ENCODE assay signal across 15 cellular contexts in genomic region chr4:163930086-163930485, GRCh38.
DNase-seq lines count a peak whose midpoint lies in the region; ATAC-seq, FAIRE-seq and TF ChIP-seq lines count a peak whose summit lies in the region.
"Had no signal": no experiment of that assay in that cellular context is flagged by ENCODE, and none has a peak within 500 bp of the region (broad histone marks: within the 10 kb centered on the region; RNA-seq: fewer than 3 reads in every experiment).

No MANE protein-coding gene starts in this region.

- no peaks in the 10 kb centered on the region for H3K27me3 Mint-ChIP-seq in activated CD4-positive, alpha-beta T cell treated with anti-CD3 and anti-CD28 coated beads, Interleukin-2, amount 10 ng/mL, durations not matched to agents 7 days and 5 days
- no peaks in the 10 kb centered on the region for H3K27me3 Mint-ChIP-seq in neural progenitor cell (ENCODE audit: insufficient read depth, low read depth)
- no peaks in the 10 kb centered on the region for H3K27me3 Mint-ChIP-seq in Caco-2 (ENCODE audit: insufficient read depth, unreplicated experiment)
- H3K27me3 Mint-ChIP-seq: IgD-negative memory B cell had no signal

- no peaks in the 10 kb centered on the region for H3K9me3 ChIP-seq in HCT116 (ENCODE audit: control insufficient read depth in 1 of 2, insufficient read depth in 1 of 2, low read depth in 1 of 2, low read length in 2 of 2)
- no peaks in the 10 kb centered on the region for H3K9me3 ChIP-seq in H1 (ENCODE audit: insufficient read depth in 2 of 2, low read depth in 1 of 2, low read length in 1 of 2)
- no peaks in the 10 kb centered on the region for H3K9me3 ChIP-seq in neural progenitor cell (ENCODE audit: low read depth)
- no peaks in the 10 kb centered on the region for H3K9me3 ChIP-seq in Caco-2

- in situ Hi-C loops in brain microvascular endothelial cell (cut with HindIII; ENCODE audit: low pct_ligation_motif_present, low sequenced_read_pairs) = no loop called here

- H3K23me2 ChIP-seq in H1 (ENCODE audit: low read depth, low read length) = no peaks in the 10 kb centered on the region

- H3K79me2 ChIP-seq in HCT116 (ENCODE audit: insufficient read depth, low read length) = no peaks in the 10 kb centered on the region
- H3K79me2 ChIP-seq in H1 (ENCODE audit: control insufficient read depth in 1 of 2, insufficient read depth in 2 of 2, low read length in 2 of 2) = no peaks in the 10 kb centered on the region
- H3K79me2 ChIP-seq in neural progenitor cell (ENCODE audit: low read depth) = no peaks in the 10 kb centered on the region

- no peak overlapping the region for H3K23ac ChIP-seq in H1 (ENCODE audit: insufficient read length)

- H4K8ac ChIP-seq in H1 (ENCODE audit: extremely low read depth, insufficient read depth, low read length) = no peak overlapping the region

- intact Hi-C loops in HCT116 (cut with micrococcal nuclease) = no loop called here
- intact Hi-C loops in Caco-2 (cut with micrococcal nuclease; ENCODE audit: unreplicated experiment) = no loop called here

- no peaks in the 10 kb centered on the region for H3K9me3 Mint-ChIP-seq in activated CD4-positive, alpha-beta T cell treated with anti-CD3 and anti-CD28 coated beads, Interleukin-2, amount 10 ng/mL, durations not matched to agents 7 days and 5 days
- H3K9me3 Mint-ChIP-seq in neural progenitor cell (no peaks in the 10 kb centered on the region), Caco-2 (ENCODE audit: unreplicated experiment) (no peaks in the 10 kb centered on the region)
- H3K9me3 Mint-ChIP-seq in stimulated activated effector memory CD8-positive, alpha-beta T cell treated with anti-CD3 and anti-CD28 coated beads, Interleukin-12 subunit alpha, Interleukin-12 subunit beta, amount 100 ng/mL, for 72 hours = peaks cover 6% of the 10 kb centered on the region
- H3K9me3 Mint-ChIP-seq: GM23338, H9 had no signal

- H2BK15ac ChIP-seq in H1 (ENCODE audit: low read length) = no peak overlapping the region

- H2BK5ac ChIP-seq in H1 (ENCODE audit: low read depth, low read length) = no peak overlapping the region

- H3K79me1 ChIP-seq in H1 (ENCODE audit: low read depth, low read length) = no peaks in the 10 kb centered on the region

- H2AFZ ChIP-seq in HCT116 (ENCODE audit: low read depth, low read length, poor library complexity, severe bottlenecking) (no peak overlapping the region), H1 (ENCODE audit: low read length) (no peak overlapping the region), neural progenitor cell (replicated peaks) (no peak overlapping the region)
- H2AFZ ChIP-seq: GM23338 had no signal

- no peak overlapping the region for H3K56ac ChIP-seq in H1 (replicated peaks; ENCODE audit: insufficient read length, low read depth, low read length)

- no peak overlapping the region for H3K4ac ChIP-seq in H1 (replicated peaks; ENCODE audit: insufficient read length, low read depth, low read length)

- CTCF ChIA-PET in activated CD4-positive, alpha-beta T cell treated with anti-CD3 and anti-CD28 coated beads, Interleukin-2, amount 10 ng/mL, durations not matched to agents 7 days and 5 days (lab: Charles Lee) = no interaction called here
- CTCF ChIA-PET in HCT116 (lab: Charles Lee) = no interaction called here
- CTCF ChIA-PET in H1 (lab: Charles Lee; ENCODE audit: partially characterized antibody) = interaction anchor here (1.2 to 1.3 kb wide), 2 partner anchors 29 to 81 kb away, joined by 3 read pairs; no protein-coding TSS in a partner anchor
- CTCF ChIA-PET in Caco-2 (lab: Charles Lee) = no interaction called here

- H3K36me3 ChIP-seq in HCT116 (ENCODE audit: control insufficient read depth in 1 of 2, insufficient read depth in 2 of 2, low read length in 2 of 2) (no peaks in the 10 kb centered on the region), H1 (ENCODE audit: control insufficient read depth in 2 of 4, insufficient read depth in 4 of 4, low read length in 3 of 4) (no peaks in the 10 kb centered on the region; a peak in 1 of 8 replicates), neural progenitor cell (no peaks in the 10 kb centered on the region), Caco-2 (ENCODE audit: control insufficient read depth, insufficient read depth, low read length) (no peaks in the 10 kb centered on the region), brain microvascular endothelial cell (replicated peaks) (no peaks in the 10 kb centered on the region)

- H3K27me3 ChIP-seq in HCT116 (ENCODE audit: insufficient read depth, low read length) (no peaks in the 10 kb centered on the region), H1 (replicated peaks in 1 of 4; ENCODE audit: control insufficient read depth in 3 of 4, extremely low read depth in 1 of 4, insufficient read depth in 3 of 4, low read length in 3 of 4) (no peaks in the 10 kb centered on the region), neural progenitor cell (no peaks in the 10 kb centered on the region), Caco-2 (replicated peaks; ENCODE audit: control insufficient read depth, insufficient read depth, low read length) (no peaks in the 10 kb centered on the region), brain microvascular endothelial cell (replicated peaks) (no peaks in the 10 kb centered on the region)

- H2BK120ac ChIP-seq in H1 (replicated peaks; ENCODE audit: low read depth, low read length) = no peak overlapping the region

- TF ChIP-seq RAD21 in HCT116 (IDR thresholded peaks at IDR 0.05; ENCODE audit: low read depth) (peak; percentile 20; the same call in 1 of the 2 replicates), H1 (IDR thresholded peaks at IDR 0.05 in 1 of 2, conservative IDR thresholded peaks at IDR 0.05 in 1 of 2; ENCODE audit: low read depth in 2 of 2, low read length in 2 of 2) (peak; percentile 19 to 37; a peak in 3 of 4 replicates)

- no peak overlapping the region for H4K91ac ChIP-seq in H1 (replicated peaks; ENCODE audit: insufficient read length, low read length)

- no peak overlapping the region for H2BK20ac ChIP-seq in H1 (ENCODE audit: low read length)

- no peak for ATAC-seq in HCT116
- ATAC-seq in stimulated activated effector memory CD8-positive, alpha-beta T cell treated with anti-CD3 and anti-CD28 coated beads, Interleukin-12 subunit alpha, Interleukin-12 subunit beta, amount 100 ng/mL, for 72 hours = no peak
- ATAC-seq: GM23338 had no signal

- POLR2A ChIA-PET in activated CD4-positive, alpha-beta T cell treated with anti-CD3 and anti-CD28 coated beads, Interleukin-2, amount 10 ng/mL, durations not matched to agents 7 days and 5 days (lab: Charles Lee) = interaction anchor here (0.6 kb wide), 1 partner anchor 193 kb away, joined by 3 read pairs; no protein-coding TSS in a partner anchor
- POLR2A ChIA-PET in HCT116 (lab: Charles Lee) (no interaction called here), H1 (lab: Charles Lee; ENCODE audit: partially characterized antibody) (no interaction called here), Caco-2 (lab: Charles Lee) (no interaction called here)

- H3K18ac ChIP-seq in H1 (ENCODE audit: extremely low read depth, low read length) = no peak overlapping the region

- FAIRE-seq in H1 (lab: Jason Lieb, UNC) = no peak
- FAIRE-seq: GM12892 had no signal

- TF ChIP-seq EP300 in H1 (IDR thresholded peaks at IDR 0.05; ENCODE audit: borderline replicate concordance in 1 of 2, low read depth in 2 of 2, low read length in 2 of 2) = no peak

- no peak for TF ChIP-seq POLR2A in HCT116 (IDR thresholded peaks at IDR 0.05; ENCODE audit: borderline replicate concordance, extremely low read depth, insufficient read depth, insufficient read length)
- no peak for TF ChIP-seq POLR2A in H1 (IDR thresholded peaks at IDR 0.05; ENCODE audit: control extremely low read depth in 1 of 2, low read depth in 2 of 2, low read length in 2 of 2)

- H3K27ac ChIP-seq in HCT116 (ENCODE audit: low read depth, low read length) = no peak overlapping the region
- no peak overlapping the region for H3K27ac ChIP-seq in H1 (ENCODE audit: low read depth, low read length)
- H3K27ac ChIP-seq in neural progenitor cell = no peak overlapping the region
- no peak overlapping the region for H3K27ac ChIP-seq in brain microvascular endothelial cell

- no peaks in the 10 kb centered on the region for H3K4me1 Mint-ChIP-seq in activated CD4-positive, alpha-beta T cell treated with anti-CD3 and anti-CD28 coated beads, Interleukin-2, amount 10 ng/mL, durations not matched to agents 7 days and 5 days
- no peaks in the 10 kb centered on the region for H3K4me1 Mint-ChIP-seq in neural progenitor cell
- no peaks in the 10 kb centered on the region for H3K4me1 Mint-ChIP-seq in stimulated activated effector memory CD8-positive, alpha-beta T cell treated with anti-CD3 and anti-CD28 coated beads, Interleukin-12 subunit alpha, Interleukin-12 subunit beta, amount 100 ng/mL, for 72 hours
- H3K4me1 Mint-ChIP-seq in Caco-2 (ENCODE audit: low read depth, unreplicated experiment) = no peaks in the 10 kb centered on the region
- H3K4me1 Mint-ChIP-seq: CD8-positive, alpha-beta memory T cell; IgD-negative memory B cell had no signal

- TF ChIP-seq CTCF in HCT116 (IDR thresholded peaks at IDR 0.05 in 2 of 3, conservative IDR thresholded peaks at IDR 0.05 in 1 of 3; ENCODE audit: borderline replicate concordance in 1 of 3, insufficient read depth in 1 of 3, low read depth in 2 of 3, low read length in 2 of 3) (no peak), H1 (IDR thresholded peaks at IDR 0.05; ENCODE audit: control extremely low read depth in 1 of 3, insufficient read depth in 1 of 3, low read depth in 1 of 3, low read length in 3 of 3) (no peak), neural progenitor cell (IDR thresholded peaks at IDR 0.05) (peak; percentile 21), Caco-2 (IDR thresholded peaks at IDR 0.05; ENCODE audit: insufficient read depth in 1 of 2, low read depth in 1 of 2, low read length in 1 of 2, severe bottlenecking in 1 of 2, unreplicated experiment in 1 of 2) (no peak), brain microvascular endothelial cell (IDR thresholded peaks at IDR 0.05; ENCODE audit: low read depth, low read length, missing control alignments) (no peak)

- no peak overlapping the region for H4K5ac ChIP-seq in H1 (ENCODE audit: insufficient read length, low read depth, low read length)

- no peaks in the 10 kb centered on the region for H3K9me2 ChIP-seq in HCT116 (ENCODE audit: insufficient read depth)

- RAD21 ChIA-PET in HCT116 (lab: Charles Lee; ENCODE audit: low non-redundant PET in 1 of 2, low total read pairs in 2 of 2, uncharacterized antibody in 2 of 2, unreplicated experiment in 2 of 2) = no interaction called here

- H2AK5ac ChIP-seq in H1 (ENCODE audit: low read depth, low read length) = no peak overlapping the region

- no peak overlapping the region for H3K9ac ChIP-seq in HCT116 (ENCODE audit: low read length)
- H3K9ac ChIP-seq in H1 (replicated peaks in 1 of 4; ENCODE audit: extremely low read depth in 1 of 4, low read depth in 3 of 4, low read length in 3 of 4) = no peak overlapping the region
- no peak overlapping the region for H3K9ac ChIP-seq in neural progenitor cell

- no peaks in the 10 kb centered on the region for H3K36me3 Mint-ChIP-seq in activated CD4-positive, alpha-beta T cell treated with anti-CD3 and anti-CD28 coated beads, Interleukin-2, amount 10 ng/mL, durations not matched to agents 7 days and 5 days (ENCODE audit: low read depth)
- H3K36me3 Mint-ChIP-seq in neural progenitor cell (no peaks in the 10 kb centered on the region), Caco-2 (ENCODE audit: insufficient read depth, unreplicated experiment) (no peaks in the 10 kb centered on the region)
- H3K36me3 Mint-ChIP-seq in stimulated activated effector memory CD8-positive, alpha-beta T cell treated with anti-CD3 and anti-CD28 coated beads, Interleukin-12 subunit alpha, Interleukin-12 subunit beta, amount 100 ng/mL, for 72 hours = no peaks in the 10 kb centered on the region
- H3K36me3 Mint-ChIP-seq: CD8-positive, alpha-beta memory T cell; IgD-negative memory B cell had no signal

- H4K20me1 ChIP-seq in HCT116 (ENCODE audit: insufficient read depth) = no peaks in the 10 kb centered on the region
- no peaks in the 10 kb centered on the region for H4K20me1 ChIP-seq in H1 (replicated peaks in 1 of 2; ENCODE audit: control insufficient read depth in 1 of 2, insufficient read depth in 2 of 2, low read length in 2 of 2)
- no peaks in the 10 kb centered on the region for H4K20me1 ChIP-seq in neural progenitor cell (ENCODE audit: low read depth)

- H3K4me3 ChIP-seq in HCT116 (replicated peaks in 1 of 2; ENCODE audit: low read depth in 1 of 2, low read length in 2 of 2) (no peak overlapping the region), H1 (ENCODE audit: extremely low read depth in 1 of 4, insufficient read depth in 2 of 4, low read depth in 3 of 4, low read length in 4 of 4) (no peak overlapping the region), neural progenitor cell (no peak overlapping the region), Caco-2 (ENCODE audit: low read depth, low read length) (no peak overlapping the region), brain microvascular endothelial cell (ENCODE audit: low read depth, low read length) (no peak overlapping the region)
- H3K4me3 ChIP-seq: GM23338 had no signal

- H3K4me1 ChIP-seq in HCT116 (ENCODE audit: control insufficient read depth in 1 of 2, insufficient read depth in 2 of 2, low read length in 2 of 2) = no peaks in the 10 kb centered on the region
- peaks cover 0 to 4% (median 1%) of the 10 kb centered on the region in 4 experiments; a peak in 2 of 7 replicates for H3K4me1 ChIP-seq in H1 (replicated peaks in 1 of 4; ENCODE audit: control insufficient read depth in 3 of 4, insufficient read depth in 4 of 4, low read length in 3 of 4)
- H3K4me1 ChIP-seq in neural progenitor cell = no peaks in the 10 kb centered on the region
- H3K4me1 ChIP-seq in Caco-2 = no peaks in the 10 kb centered on the region

- no peaks in the 10 kb centered on the region for H3F3A ChIP-seq in neural progenitor cell (ENCODE audit: low read depth)

- H3K4me2 ChIP-seq in HCT116 (ENCODE audit: low read length) (no peak overlapping the region), H1 (ENCODE audit: insufficient read depth in 1 of 2, low read depth in 2 of 2, low read length in 2 of 2) (no peak overlapping the region), neural progenitor cell (no peak overlapping the region)
- H3K4me2 ChIP-seq: GM23338 had no signal

- BruUV-seq in HCT116 (replicated peaks; lab: Mats Ljungman, UMichigan) (no TSS peak), Caco-2 (replicated peaks; lab: Mats Ljungman, UMichigan) (no TSS peak)

- no peak for DNase-seq in activated CD4-positive, alpha-beta T cell treated with anti-CD3 and anti-CD28 coated beads, Interleukin-2, amount 10 ng/mL, durations not matched to agents 7 days and 5 days
- DNase-seq in activated CD4-positive, alpha-beta T cell treated with anti-CD3 and anti-CD28 coated beads for 4 hours = no peak
- DNase-seq in HCT116 (ENCODE audit: low read depth, low spot score) (no peak), H1 (ENCODE audit: low read depth in 1 of 2, low spot score in 2 of 2) (no peak), neural progenitor cell (ENCODE audit: low spot score) (peak; percentile 11), Caco-2 (no peak), brain microvascular endothelial cell (no peak)
- DNase-seq in stimulated activated effector memory CD8-positive, alpha-beta T cell treated with anti-CD3 and anti-CD28 coated beads, Interleukin-12 subunit alpha, Interleukin-12 subunit beta, amount 100 ng/mL, for 72 hours (ENCODE audit: low spot score in 2 of 2) = no peak
- DNase-seq: CD8-positive, alpha-beta memory T cell; DND-41; GDM1; H9 had no signal

- no peak overlapping the region for H3K14ac ChIP-seq in H1 (ENCODE audit: insufficient read length)

- H3K27ac Mint-ChIP-seq in activated CD4-positive, alpha-beta T cell treated with anti-CD3 and anti-CD28 coated beads, Interleukin-2, amount 10 ng/mL, durations not matched to agents 7 days and 5 days = peak overlapping the region; percentile 25
- H3K27ac Mint-ChIP-seq in neural progenitor cell (no peak overlapping the region), Caco-2 (ENCODE audit: unreplicated experiment) (no peak overlapping the region)
- H3K27ac Mint-ChIP-seq in stimulated activated effector memory CD8-positive, alpha-beta T cell treated with anti-CD3 and anti-CD28 coated beads, Interleukin-12 subunit alpha, Interleukin-12 subunit beta, amount 100 ng/mL, for 72 hours = no peak overlapping the region
- H3K27ac Mint-ChIP-seq: GM23338, H9, IgD-negative memory B cell had no signal

- H2BK12ac ChIP-seq in H1 (ENCODE audit: low read depth, low read length) = no peak overlapping the region

- no peak overlapping the region for H3K4me3 Mint-ChIP-seq in activated CD4-positive, alpha-beta T cell treated with anti-CD3 and anti-CD28 coated beads, Interleukin-2, amount 10 ng/mL, durations not matched to agents 7 days and 5 days
- H3K4me3 Mint-ChIP-seq in neural progenitor cell (no peak overlapping the region), Caco-2 (ENCODE audit: unreplicated experiment) (no peak overlapping the region)
- no peak overlapping the region for H3K4me3 Mint-ChIP-seq in stimulated activated effector memory CD8-positive, alpha-beta T cell treated with anti-CD3 and anti-CD28 coated beads, Interleukin-12 subunit alpha, Interleukin-12 subunit beta, amount 100 ng/mL, for 72 hours
- H3K4me3 Mint-ChIP-seq: CD8-positive, alpha-beta memory T cell; GM23338; H9; IgD-negative memory B cell had no signal
